In genomic region chr22:46240506-46240905, GRCh38 we compare ENCODE assay signal across 14 cellular contexts. TPM values are rescaled to one million over a fixed set of nuclear protein-coding genes. Genes with fewer than 3 reads are reported as not detected.
DNase-seq lines count a peak whose midpoint lies in the region; ATAC-seq and TF ChIP-seq lines count a peak whose summit lies in the region.
"Had no signal": no experiment of that assay in that cellular context is flagged by ENCODE, and none has a peak within 500 bp of the region (broad histone marks: within the 10 kb centered on the region; RNA-seq: fewer than 3 reads in every experiment).

No MANE protein-coding gene starts in this region.

- no peak overlapping the region for H2AK5ac ChIP-seq in IMR-90 (ENCODE audit: low read depth, low read length)

- no peak overlapping the region for H2BK20ac ChIP-seq in IMR-90 (ENCODE audit: low read depth, low read length)

- H2BK5ac ChIP-seq in IMR-90 (ENCODE audit: low read depth, low read length, poor library complexity, severe bottlenecking), result no peak overlapping the region

- H3K4me2 ChIP-seq in IMR-90 (ENCODE audit: low read depth, low read length), result no peak overlapping the region
- no peak overlapping the region for H3K4me2 ChIP-seq in OCI-LY1 (ENCODE audit: low read length)

- CTCF ChIA-PET in IMR-90 (lab: Yijun Ruan, JAX), result no interaction called here

- TF ChIP-seq CTCF in left ventricle myocardium inferior (IDR thresholded peaks at IDR 0.05; ENCODE audit: borderline replicate concordance) (no peak), IMR-90 (conservative IDR thresholded peaks at IDR 0.05; ENCODE audit: low read depth, low read length) (no peak), OCI-LY1 (IDR thresholded peaks at IDR 0.05; ENCODE audit: low read length) (no peak)

- H3K56ac ChIP-seq in IMR-90 (ENCODE audit: extremely low read depth, insufficient read depth, low read length), result no peak overlapping the region

- H3K4me1 ChIP-seq in left ventricle myocardium inferior (peaks cover 88% of the 10 kb centered on the region), IMR-90 (ENCODE audit: control insufficient read depth, insufficient read depth, low read length) (peaks cover 4% of the 10 kb centered on the region), OCI-LY1 (ENCODE audit: insufficient read depth, low read length, severe bottlenecking) (peaks cover 12% of the 10 kb centered on the region), stomach smooth muscle (ENCODE audit: control insufficient read depth, insufficient read depth, low read length) (peaks cover 39% of the 10 kb centered on the region)

- H3K9ac ChIP-seq in IMR-90 (ENCODE audit: low read depth, low read length) (no peak overlapping the region), OCI-LY1 (ENCODE audit: low read length) (no peak overlapping the region), stomach smooth muscle (ENCODE audit: low read length in 2 of 2) (no peak overlapping the region)

- in situ Hi-C loops in IMR-90 (cut with MboI; ENCODE audit: low sequenced_read_pairs), result no loop called here

- peaks cover 0 to 6% of the 10 kb centered on the region in 2 experiments; a peak in 2 of 4 replicates for H3K79me1 ChIP-seq in IMR-90 (ENCODE audit: low read depth in 1 of 2, low read length in 2 of 2)

- BruUV-seq in IMR-90 (replicated peaks; lab: Mats Ljungman, UMichigan), result TSS peak; percentile 4

- H4K5ac ChIP-seq in IMR-90 (ENCODE audit: low read depth, low read length), result no peak overlapping the region

- H3K4me3 ChIP-seq in left ventricle myocardium inferior, result no peak overlapping the region
- no peak overlapping the region for H3K4me3 ChIP-seq in IMR-90 (ENCODE audit: insufficient read depth, low read depth, low read length)
- no peak overlapping the region for H3K4me3 ChIP-seq in OCI-LY1 (ENCODE audit: low read depth, low read length, poor library complexity, severe bottlenecking)
- H3K4me3 ChIP-seq in stomach smooth muscle (ENCODE audit: low read length in 2 of 2), result no peak overlapping the region
- H3K4me3 ChIP-seq: SK-N-MC had no signal

- no peak for TF ChIP-seq RAD21 in IMR-90 (IDR thresholded peaks at IDR 0.05; ENCODE audit: low read length)

- H2BK15ac ChIP-seq in IMR-90 (ENCODE audit: low read depth, low read length), result no peak overlapping the region

- dilution Hi-C loops in IMR-90 (cut with HindIII; ENCODE audit: low sequenced_read_pairs, unreplicated experiment), result no loop called here

- intact Hi-C loops in left ventricle myocardium inferior (cut with micrococcal nuclease), result no loop called here
- intact Hi-C loops in left cardiac atrium (cut with DNase I), result loop anchor here in 1 of 2 donors (10.0 kb wide), 1 partner anchor 86 kb away; the partner anchor contains the start of gene PPARA
- intact Hi-C loops in IMR-90 (cut with micrococcal nuclease), result no loop called here

- peaks cover 7% of the 10 kb centered on the region for H3K9me1 ChIP-seq in IMR-90 (ENCODE audit: insufficient read depth, low read length)

- no peaks in the 10 kb centered on the region for H3K79me2 ChIP-seq in OCI-LY1 (ENCODE audit: insufficient read depth, low read length)

- H3K9me2 ChIP-seq in OCI-LY1 (ENCODE audit: low read depth, low read length), result no peaks in the 10 kb centered on the region

- H3K36me3 ChIP-seq in left ventricle myocardium inferior, result peaks cover 42% of the 10 kb centered on the region
- peaks cover 28% of the 10 kb centered on the region for H3K36me3 ChIP-seq in IMR-90 (ENCODE audit: control insufficient read depth, insufficient read depth, low read length)
- peaks cover 29% of the 10 kb centered on the region for H3K36me3 ChIP-seq in OCI-LY1 (ENCODE audit: insufficient read depth, low read length)
- peaks cover 9 to 10% of the 10 kb centered on the region in 2 donors for H3K36me3 ChIP-seq in stomach smooth muscle (ENCODE audit: control insufficient read depth in 2 of 2, insufficient read depth in 2 of 2, low read length in 2 of 2)

- H4K8ac ChIP-seq in IMR-90 (ENCODE audit: low read depth in 2 of 2, low read length in 2 of 2), result no peak overlapping the region

- ATAC-seq in left cardiac atrium (no peak), IMR-90 (ENCODE audit: low read depth) (no peak), HG03520 (IDR thresholded peaks at IDR 0.05; ENCODE audit: unreplicated experiment) (no peak)

- no peak overlapping the region for H2AFZ ChIP-seq in IMR-90 (replicated peaks; ENCODE audit: low read length, poor library complexity)
- no peak overlapping the region for H2AFZ ChIP-seq in OCI-LY1 (ENCODE audit: low read length)

- H3K27me3 ChIP-seq in left ventricle myocardium inferior (ENCODE audit: low read depth) (no peaks in the 10 kb centered on the region), IMR-90 (ENCODE audit: control insufficient read depth, insufficient read depth, low read length) (no peaks in the 10 kb centered on the region), OCI-LY1 (ENCODE audit: insufficient read depth, low read length) (no peaks in the 10 kb centered on the region), stomach smooth muscle (ENCODE audit: control insufficient read depth in 1 of 2, insufficient read depth in 2 of 2, low read length in 2 of 2) (no peaks in the 10 kb centered on the region)

- H3K18ac ChIP-seq in IMR-90 (ENCODE audit: low read depth, low read length), result no peak overlapping the region

- H3K27ac ChIP-seq in left ventricle myocardium inferior (replicated peaks) (peak overlapping the region; percentile 76), IMR-90 (ENCODE audit: insufficient read depth, low read length) (no peak overlapping the region), OCI-LY1 (ENCODE audit: low read depth, low read length, poor library complexity, severe bottlenecking) (peak overlapping the region; percentile 48), stomach smooth muscle (ENCODE audit: low read length) (peak overlapping the region; percentile 55)
- H3K27ac ChIP-seq: SK-N-MC had no signal

- no peaks in the 10 kb centered on the region for H3F3A ChIP-seq in OCI-LY1 (ENCODE audit: insufficient read depth, low read length)

- 100% methylated on average over 2 of the region's 6 CpGs; no CpG with 5 or more reads in 1 of the 2 experiments for WGBS in IMR-90 (ENCODE audit: extremely low coverage in 2 of 2, insufficient read length in 1 of 2), 2 experiments

- H4K20me1 ChIP-seq in IMR-90 (ENCODE audit: insufficient read depth, low read length) (no peaks in the 10 kb centered on the region; the same call in 1 of the 2 replicates), OCI-LY1 (ENCODE audit: insufficient read depth, low read length) (no peaks in the 10 kb centered on the region)

- H4K91ac ChIP-seq in IMR-90 (ENCODE audit: insufficient read depth, low read depth, low read length), result no peak overlapping the region

- POLR2A ChIA-PET in IMR-90 (lab: Charles Lee; ENCODE audit: unreplicated experiment), result no interaction called here

- H2BK120ac ChIP-seq in IMR-90 (ENCODE audit: low read depth, low read length), result no peak overlapping the region

- H3K4ac ChIP-seq in IMR-90 (ENCODE audit: low read depth, low read length), result no peak overlapping the region

- H3K23ac ChIP-seq in IMR-90 (ENCODE audit: low read depth, low read length), result no peak overlapping the region

- no peak for TF ChIP-seq POLR2A in IMR-90 (IDR thresholded peaks at IDR 0.05; ENCODE audit: low read depth, low read length)

- H2AK9ac ChIP-seq in IMR-90 (replicated peaks; ENCODE audit: low read depth, low read length, poor library complexity), result no peak overlapping the region

- no peaks in the 10 kb centered on the region for H3K9me3 ChIP-seq in left ventricle myocardium inferior (replicated peaks)
- H3K9me3 ChIP-seq in IMR-90 (ENCODE audit: control insufficient read depth, insufficient read depth, low read length), result no peaks in the 10 kb centered on the region
- 0 out of 2 replicates have a peak, but pooled peaks cover 4% of the 10 kb centered on the region for H3K9me3 ChIP-seq in OCI-LY1 (ENCODE audit: low read length)
- H3K9me3 ChIP-seq in stomach smooth muscle (ENCODE audit: control insufficient read depth in 2 of 2, low read length in 2 of 2), result no peaks in the 10 kb centered on the region

- no peak overlapping the region for H3K14ac ChIP-seq in IMR-90 (replicated peaks; ENCODE audit: low read depth, low read length)

- DNase-seq in left ventricle myocardium inferior, result no peak
- no peak for DNase-seq in left cardiac atrium
- no peak for DNase-seq in IMR-90
- DNase-seq in stimulated activated naive CD4-positive, alpha-beta T cell treated with Interleukin-2 at 50 U/mL for 16 hours (lab: John Stamatoyannopoulos, UW), result no peak
- DNase-seq: H9, Kasumi-1, NCI-H1417 treated with DMSO at 0.1 percent for 48 hours, NCI-H2029 treated with DMSO at 0.1 percent for 48 hours, NCI-H510A treated with DMSO at 0.1 percent for 48 hours had no signal

TF ChIP-seq in IMR-90, 13 proteins besides CTCF, POLR2A, EP300 and RAD21:
- TF ChIP-seq FOS (IDR thresholded peaks at IDR 0.05; ENCODE audit: low read depth, low read length), result no peak
- TF ChIP-seq BHLHE40 (IDR thresholded peaks at IDR 0.05; ENCODE audit: low read depth, low read length), result no peak
- TF ChIP-seq CEBPB (IDR thresholded peaks at IDR 0.05; ENCODE audit: low read depth, low read length), result no peak
- no peak for TF ChIP-seq CHD1 (IDR thresholded peaks at IDR 0.05; ENCODE audit: low read depth, low read length)
- no peak for TF ChIP-seq RCOR1 (IDR thresholded peaks at IDR 0.05; ENCODE audit: insufficient replicate concordance, low read length)
- no peak for TF ChIP-seq NFE2L2 (IDR thresholded peaks at IDR 0.05; ENCODE audit: low read depth, low read length)
TF ChIP-seq in IMR-90: peak in this region for 0.

RNA-seq across cellular contexts. Expression of gene CDPF1, which starts 9.6 kb away (rescaled TPM):
- 6.4 TPM for total RNA-seq in left ventricle myocardium inferior
- total RNA-seq in left cardiac atrium, result 1 to 10 TPM; 8.1 to 8.2 TPM
- 8.9 and 11.5 TPM in 2 replicates for total RNA-seq in IMR-90 (2012; rRNA removed)
- 14.5 and 18.6 TPM in 2 replicates for polyA plus RNA-seq in IMR-90 (2012; rRNA removed)
- polyA plus RNA-seq in IMR-90 (2012; cell fraction: cytosol; rRNA removed), result 14.2 and 21.5 TPM in 2 replicates
- 31.7 and 48.8 TPM in 2 replicates for polyA plus RNA-seq in IMR-90 (2012; cell fraction: nucleus; rRNA removed; ENCODE audit: low replicate concordance)

RNA-seq across cellular contexts. Expression of gene PKDREJ, which starts 22.6 kb away (rescaled TPM):
- total RNA-seq in left ventricle myocardium inferior (0.08 TPM), left cardiac atrium (under 1 TPM; 0.12 to 0.13 TPM), IMR-90 (2012; rRNA removed) (not detected in 2 replicates)
- polyA plus RNA-seq in IMR-90 (2012; rRNA removed), result 0.02 TPM in 1 of 2 replicates, not detected in the other
- not detected in 2 replicates for polyA plus RNA-seq in IMR-90 (2012; cell fraction: cytosol; rRNA removed)
- polyA plus RNA-seq in IMR-90 (2012; cell fraction: nucleus; rRNA removed; ENCODE audit: low replicate concordance), result 0.02 TPM in 1 of 2 replicates, not detected in the other
- polyA plus RNA-seq: BJ had no signal

RNA-seq across cellular contexts. Expression of gene TTC38, which starts 27.3 kb away (rescaled TPM):
- total RNA-seq in left ventricle myocardium inferior (25.4 TPM), left cardiac atrium (10 to 100 TPM; 22.7 to 23.1 TPM), IMR-90 (2012; rRNA removed) (52.3 and 74.2 TPM in 2 replicates)
- polyA plus RNA-seq in IMR-90 (2012; rRNA removed), result 43.0 and 43.6 TPM in 2 replicates
- 32.5 and 46.3 TPM in 2 replicates for polyA plus RNA-seq in IMR-90 (2012; cell fraction: cytosol; rRNA removed)
- polyA plus RNA-seq in IMR-90 (2012; cell fraction: nucleus; rRNA removed; ENCODE audit: low replicate concordance), result 61.7 and 68.8 TPM in 2 replicates

RNA-seq across cellular contexts. Expression of gene GTSE1, which starts 56.2 kb away (rescaled TPM):
- total RNA-seq in left ventricle myocardium inferior, result 0.25 TPM
- under 1 TPM; 0.24 to 0.94 TPM for total RNA-seq in left cardiac atrium
- 5.8 and 5.9 TPM in 2 replicates for total RNA-seq in IMR-90 (2012; rRNA removed)
- 15.6 and 17.1 TPM in 2 replicates for polyA plus RNA-seq in IMR-90 (2012; rRNA removed)
- 7.3 and 8.7 TPM in 2 replicates for polyA plus RNA-seq in IMR-90 (2012; cell fraction: cytosol; rRNA removed)
- 25.4 and 35.2 TPM in 2 replicates for polyA plus RNA-seq in IMR-90 (2012; cell fraction: nucleus; rRNA removed; ENCODE audit: low replicate concordance)
